12 cellular contexts compared by ENCODE assay signal in the genomic region with DNA sequence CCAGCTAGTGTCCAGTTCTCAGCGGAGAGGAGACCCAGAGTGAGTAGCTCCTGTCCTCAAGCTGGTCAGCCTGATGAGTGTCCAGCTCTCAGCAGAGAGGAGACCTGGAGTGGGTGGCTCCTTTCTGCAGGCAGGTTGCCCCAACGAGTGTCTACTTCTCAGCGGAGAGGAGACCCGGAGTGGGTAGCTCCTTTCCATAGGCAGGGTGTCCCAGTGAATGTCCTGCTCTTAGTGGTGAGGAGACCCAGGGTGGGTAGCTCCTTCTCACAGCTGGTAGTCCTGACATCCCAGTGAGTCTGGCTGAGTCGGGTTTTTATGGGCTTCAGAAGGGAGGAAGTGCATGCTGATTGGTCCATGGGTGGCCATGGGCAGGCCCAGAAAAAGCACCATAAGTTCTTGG. TPM values are rescaled to one million over a fixed set of nuclear protein-coding genes. Genes with fewer than 3 reads are reported as not detected.
DNase-seq lines count a peak whose midpoint lies in the region; ATAC-seq and TF ChIP-seq lines count a peak whose summit lies in the region.
"Had no signal": no experiment of that assay in that cellular context is flagged by ENCODE, and none has a peak within 500 bp of the region (broad histone marks: within the 10 kb centered on the region; RNA-seq: fewer than 3 reads in every experiment).

No MANE protein-coding gene starts in this region.

- DNase-seq in ACHN (peak; percentile 2), LHCN-M2 (ENCODE audit: low read depth) (peak; percentile 7), erythroblast (lab: John Stamatoyannopoulos, UW) (peak; percentile 30 to 68), sciatic nerve (ENCODE audit: low spot score) (no peak), Ammon's horn (ENCODE audit: low spot score) (no peak), GF-D8 (lab: John Stamatoyannopoulos, UW) (no peak)
- DNase-seq in activated CD8-positive, alpha-beta memory T cell treated with anti-CD3 and anti-CD28 coated beads for 24 hours, result no peak
- DNase-seq: CD4-positive, alpha-beta T cell; DMS79 treated with DMSO at 0.1 percent for 48 hours; EL; HCEC 1CT had no signal

- no peak for TF ChIP-seq POLR2A in erythroblast (IDR thresholded peaks at IDR 0.05; ENCODE audit: low read length)

- intact Hi-C loops in sciatic nerve (cut with DNase I), result no loop called here

- peak; percentile 17 for ATAC-seq in sciatic nerve
- ATAC-seq: GM23338 had no signal

- in situ Hi-C loops in ACHN (cut with HindIII; ENCODE audit: low pct_ligation_motif_present, low pct_unique_long_range_greater_than_20kb, low sequenced_read_pairs), result no loop called here

RNA-seq across cellular contexts. Expression of a gene that starts 55.7 kb away (rescaled TPM):
- total RNA-seq in LHCN-M2 (2014; rRNA removed), result 11.3 and 14.1 TPM in 2 replicates
- polyA plus RNA-seq in LHCN-M2 (2012), result 7.5 TPM
- total RNA-seq in sciatic nerve, result 7.7 TPM

Comparison
In these comparisons a context has a peak if more than half of its experiments do, and no peak if none do; other contexts are left out.
1. DNase-seq: peak in ACHN (single experiment), LHCN-M2 (single experiment) and erythroblast (2 of 2); none in sciatic nerve (single experiment), activated CD8-positive, alpha-beta memory T cell treated with anti-CD3 and anti-CD28 coated beads for 24 hours (single experiment), Ammon's horn (single experiment) and GF-D8 (single experiment).